ENCODE assay signal across 1 cellular context in genomic region chr3:177946965-177947364, GRCh38.
TF ChIP-seq lines count a peak whose summit lies in the region.

No MANE protein-coding gene starts in this region.

TF ChIP-seq in IMR-90, 13 proteins besides CTCF, POLR2A, EP300 and RAD21:
- TF ChIP-seq RCOR1 (IDR thresholded peaks at IDR 0.05; ENCODE audit: insufficient replicate concordance, low read length) (no peak), CEBPB (IDR thresholded peaks at IDR 0.05; ENCODE audit: low read depth, low read length) (peak; percentile 73)
